9 cellular contexts compared by ENCODE assay signal in genomic region chr2:71882949-71883472, GRCh38.
A peak's percentile ranks its signal among the peaks of the same experiment; 100 is the strongest.
DNase-seq lines count a peak whose midpoint lies in the region; ATAC-seq, FAIRE-seq and TF ChIP-seq lines count a peak whose summit lies in the region.
"Had no signal": no experiment of that assay in that cellular context is flagged by ENCODE, and none has a peak within 500 bp of the region (broad histone marks: within the 10 kb centered on the region; RNA-seq: fewer than 3 reads in every experiment).

No MANE protein-coding gene starts in this region.

- CTCF ChIA-PET in HepG2 (lab: Yijun Ruan, JAX; ENCODE audit: low intra/inter-chr PET ratio, low total read pairs): no interaction called here

- H3K27ac ChIP-seq in breast epithelium (peak overlapping the region; percentile 25 to 53), HepG2 (ENCODE audit: extremely low read length, insufficient read depth, low read length) (no peak overlapping the region), uterus (no peak overlapping the region)

- in situ Hi-C loops in HepG2 (cut with HindIII; ENCODE audit: extremely low pct_ligation_motif_present, low pct_unique_long_range_greater_than_20kb): no loop called here

- H3K4me3 ChIP-seq in breast epithelium (no peak overlapping the region), HepG2 (replicated peaks in 1 of 3; ENCODE audit: insufficient read depth in 1 of 3, low read depth in 2 of 3, low read length in 3 of 3) (peak overlapping the region in 1 of 3 experiments; percentile 53; a peak in 1 of 6 replicates), uterus (no peak overlapping the region)

- intact Hi-C loops in breast epithelium (cut with DNase I; ENCODE audit: low total_unique reads): no loop called here
- intact Hi-C loops in HepG2 (cut with micrococcal nuclease; ENCODE audit: unreplicated experiment): no loop called here
- intact Hi-C loops in uterus (cut with DNase I; ENCODE audit: low total_unique reads): no loop called here

- no TSS peak for BruUV-seq in HepG2 (replicated peaks; lab: Mats Ljungman, UMichigan)

- no peaks in the 10 kb centered on the region for H4K20me1 ChIP-seq in HepG2 (ENCODE audit: insufficient read depth, low read length)

- no peak overlapping the region for H3K27ac Mint-ChIP-seq in chondrocyte (ENCODE audit: unreplicated experiment)
- H3K27ac Mint-ChIP-seq: activated naive CD4-positive, alpha-beta T cell treated with anti-CD3 and anti-CD28 coated beads, Interleukin-2, amount 50 U/mL, for 24 hours had no signal

- no peak for TF ChIP-seq CTCF in breast epithelium (IDR thresholded peaks at IDR 0.05)
- peak; percentile 3; the same call in 1 of the 2 replicates for TF ChIP-seq CTCF in HepG2 (CRISPR knock-in tag; IDR thresholded peaks at IDR 0.05)
- TF ChIP-seq CTCF in uterus (IDR thresholded peaks at IDR 0.05): no peak
- TF ChIP-seq CTCF in chondrocyte (IDR thresholded peaks at IDR 0.05): no peak

- ATAC-seq in HepG2 (peak; percentile 97), GM18505 (IDR thresholded peaks at IDR 0.05; ENCODE audit: unreplicated experiment) (no peak)

- peaks cover 7% of the 10 kb centered on the region for H3K9me3 Mint-ChIP-seq in chondrocyte (ENCODE audit: low read depth)
- H3K9me3 Mint-ChIP-seq: activated naive CD4-positive, alpha-beta T cell treated with anti-CD3 and anti-CD28 coated beads, Interleukin-2, amount 50 U/mL, for 24 hours had no signal

- FAIRE-seq in HepG2 (lab: Jason Lieb, UNC): peak; percentile 89

- H3K27me3 ChIP-seq in breast epithelium (no peaks in the 10 kb centered on the region), HepG2 (ENCODE audit: control insufficient read depth in 1 of 2, insufficient read depth in 2 of 2, low read length in 2 of 2) (peaks cover 1 to 32% of the 10 kb centered on the region in 2 experiments; a peak in 3 of 5 replicates), uterus (no peaks in the 10 kb centered on the region)

- TF ChIP-seq RAD21 in HepG2 (CRISPR knock-in tag; IDR thresholded peaks at IDR 0.05): no peak

- no peak for TF ChIP-seq POLR2A in breast epithelium (IDR thresholded peaks at IDR 0.05)
- TF ChIP-seq POLR2A in HepG2 (IDR thresholded peaks at IDR 0.05; ENCODE audit: insufficient read depth in 1 of 2, low read depth in 2 of 2, low read length in 2 of 2): no peak
- no peak for TF ChIP-seq POLR2A in uterus (IDR thresholded peaks at IDR 0.05)
- no peak for TF ChIP-seq POLR2A in GM18505 (IDR thresholded peaks at IDR 0.05; ENCODE audit: borderline replicate concordance, extremely low read depth, insufficient read depth, insufficient read length)

- POLR2A ChIA-PET in HepG2 (lab: Yijun Ruan, JAX): no interaction called here

- H3K4me3 Mint-ChIP-seq in chondrocyte (ENCODE audit: unreplicated experiment): no peak overlapping the region
- H3K4me3 Mint-ChIP-seq: activated naive CD4-positive, alpha-beta T cell treated with anti-CD3 and anti-CD28 coated beads, Interleukin-2, amount 50 U/mL, for 24 hours had no signal

- H3K79me2 ChIP-seq in HepG2 (ENCODE audit: insufficient read depth, low read length): no peaks in the 10 kb centered on the region

- peak; percentile 71 for DNase-seq in COR-L47 (lab: John Stamatoyannopoulos, UW)
- DNase-seq in NCI-H1694 treated with DMSO at 0.1 percent for 48 hours (lab: John Stamatoyannopoulos, UW): peak; percentile 51
- peak in 1 of 2 donors; percentile 88 for DNase-seq in breast epithelium (ENCODE audit: low spot score in 2 of 2)
- DNase-seq in HepG2 (ENCODE audit: low spot score): peak; percentile 94
- peak; percentile 27 to 54 for DNase-seq in uterus
- DNase-seq in chondrocyte (ENCODE audit: low spot score): no peak
- no peak for DNase-seq in NCI-H2107 treated with DMSO at 0.1 percent for 48 hours (lab: John Stamatoyannopoulos, UW; ENCODE audit: unreplicated experiment)

- 1% methylated on average over 8 of the region's 8 CpGs for WGBS in HepG2 (ENCODE audit: low lambda C conversion rate)

- TF ChIP-seq EP300 in HepG2 (IDR thresholded peaks at IDR 0.05; ENCODE audit: low read depth in 2 of 2, low read length in 2 of 2) (peak; percentile 78 to 91; a peak in 3 of 4 replicates), HepG2 (CRISPR knock-in tag; IDR thresholded peaks at IDR 0.05; ENCODE audit: borderline replicate concordance) (peak; percentile 80; the same call in 1 of the 2 replicates)

- peak overlapping the region; percentile 60 for H3K4me2 ChIP-seq in HepG2 (ENCODE audit: low read depth, low read length)

- no peaks in the 10 kb centered on the region for H3K36me3 ChIP-seq in breast epithelium
- no peaks in the 10 kb centered on the region for H3K36me3 ChIP-seq in HepG2 (replicated peaks in 1 of 2; ENCODE audit: control insufficient read depth in 1 of 2, insufficient read depth in 2 of 2, low read length in 2 of 2)
- no peaks in the 10 kb centered on the region for H3K36me3 ChIP-seq in uterus

- no peak overlapping the region for H3K9ac ChIP-seq in HepG2 (ENCODE audit: insufficient read depth, low read depth, low read length)

- H2AFZ ChIP-seq in HepG2 (ENCODE audit: low read length): no peak overlapping the region

- peaks cover 4% of the 10 kb centered on the region for H3K36me3 Mint-ChIP-seq in chondrocyte (ENCODE audit: low read depth)
- H3K36me3 Mint-ChIP-seq: activated naive CD4-positive, alpha-beta T cell treated with anti-CD3 and anti-CD28 coated beads, Interleukin-2, amount 50 U/mL, for 24 hours had no signal

- H3K27me3 Mint-ChIP-seq in chondrocyte (ENCODE audit: low read depth): peaks cover 7% of the 10 kb centered on the region

- H3K9me3 ChIP-seq in breast epithelium (no peaks in the 10 kb centered on the region), HepG2 (ENCODE audit: low read length) (no peaks in the 10 kb centered on the region), uterus (no peaks in the 10 kb centered on the region)

- H3K4me1 Mint-ChIP-seq in chondrocyte (ENCODE audit: low read depth): peaks cover 37% of the 10 kb centered on the region
- H3K4me1 Mint-ChIP-seq: activated naive CD4-positive, alpha-beta T cell treated with anti-CD3 and anti-CD28 coated beads, Interleukin-2, amount 50 U/mL, for 24 hours had no signal

- H3K4me1 ChIP-seq in breast epithelium (peaks cover 0 to 12% of the 10 kb centered on the region in 2 donors), HepG2 (ENCODE audit: insufficient read depth, low read length) (peaks cover 40% of the 10 kb centered on the region), uterus (no peaks in the 10 kb centered on the region)

TF ChIP-seq in HepG2, 621 proteins besides CTCF, POLR2A, EP300 and RAD21 (continues in another document):
- TF ChIP-seq KMT2B (CRISPR knock-in tag; IDR thresholded peaks at IDR 0.05) (0 out of 2 replicates have a peak, but pooled peaks have one; percentile 21), GLMP (CRISPR knock-in tag; IDR thresholded peaks at IDR 0.05; ENCODE audit: borderline replicate concordance) (no peak), CBX1 (IDR thresholded peaks at IDR 0.05; ENCODE audit: low read depth) (peak; percentile 83), ZNF224 (CRISPR knock-in tag; IDR thresholded peaks at IDR 0.05) (0 out of 2 replicates have a peak, but pooled peaks have one; percentile 41), KLF15 (CRISPR knock-in tag; IDR thresholded peaks at IDR 0.05; ENCODE audit: borderline replicate concordance) (no peak), ZNF83 (CRISPR knock-in tag; IDR thresholded peaks at IDR 0.05; ENCODE audit: borderline replicate concordance) (no peak; the same call in 1 of the 2 replicates), ZNF121 (CRISPR knock-in tag; IDR thresholded peaks at IDR 0.05) (peak; percentile 90), ZFP41 (CRISPR knock-in tag; IDR thresholded peaks at IDR 0.05; ENCODE audit: borderline replicate concordance) (no peak), CCDC6 (CRISPR knock-in tag; IDR thresholded peaks at IDR 0.05) (peak; percentile 96; the same call in 1 of the 2 replicates), ZGPAT (CRISPR knock-in tag; IDR thresholded peaks at IDR 0.05) (peak; percentile 98), ATAD3A (CRISPR knock-in tag; IDR thresholded peaks at IDR 0.05) (no peak), SUZ12 (IDR thresholded peaks at IDR 0.05; ENCODE audit: low read depth, low read length) (no peak), ZNF496 (CRISPR knock-in tag; IDR thresholded peaks at IDR 0.05; ENCODE audit: insufficient replicate concordance) (no peak), SP140L (CRISPR knock-in tag; IDR thresholded peaks at IDR 0.05; ENCODE audit: borderline replicate concordance) (no peak; the same call in 1 of the 2 replicates), MAFG (CRISPR knock-in tag; IDR thresholded peaks at IDR 0.05) (no peak)
- TF ChIP-seq, protein P1, sequence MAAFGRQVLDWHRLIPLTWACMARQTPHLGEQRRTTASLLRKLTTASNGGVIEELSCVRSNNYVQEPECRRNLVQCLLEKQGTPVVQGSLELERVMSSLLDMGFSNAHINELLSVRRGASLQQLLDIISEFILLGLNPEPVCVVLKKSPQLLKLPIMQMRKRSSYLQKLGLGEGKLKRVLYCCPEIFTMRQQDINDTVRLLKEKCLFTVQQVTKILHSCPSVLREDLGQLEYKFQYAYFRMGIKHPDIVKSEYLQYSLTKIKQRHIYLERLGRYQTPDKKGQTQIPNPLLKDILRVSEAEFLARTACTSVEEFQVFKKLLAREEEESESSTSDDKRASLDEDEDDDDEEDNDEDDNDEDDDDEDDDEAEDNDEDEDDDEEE (CRISPR knock-in tag; IDR thresholded peaks at IDR 0.05): peak; percentile 51; the same call in 1 of the 2 replicates

Comparison
In these comparisons a context has a peak if more than half of its experiments do, and no peak if none do; other contexts are left out.
1. DNase-seq: peak in COR-L47 (single experiment), NCI-H1694 treated with DMSO at 0.1 percent for 48 hours (single experiment), HepG2 (single experiment) and uterus (2 of 2); none in chondrocyte (single experiment) and NCI-H2107 treated with DMSO at 0.1 percent for 48 hours (single experiment).
2. H3K27ac ChIP-seq: peak in breast epithelium (2 of 2); none in HepG2 (single experiment) and uterus (0 of 2).